ENCODE assay signal across 1 cellular context in the genomic region with DNA sequence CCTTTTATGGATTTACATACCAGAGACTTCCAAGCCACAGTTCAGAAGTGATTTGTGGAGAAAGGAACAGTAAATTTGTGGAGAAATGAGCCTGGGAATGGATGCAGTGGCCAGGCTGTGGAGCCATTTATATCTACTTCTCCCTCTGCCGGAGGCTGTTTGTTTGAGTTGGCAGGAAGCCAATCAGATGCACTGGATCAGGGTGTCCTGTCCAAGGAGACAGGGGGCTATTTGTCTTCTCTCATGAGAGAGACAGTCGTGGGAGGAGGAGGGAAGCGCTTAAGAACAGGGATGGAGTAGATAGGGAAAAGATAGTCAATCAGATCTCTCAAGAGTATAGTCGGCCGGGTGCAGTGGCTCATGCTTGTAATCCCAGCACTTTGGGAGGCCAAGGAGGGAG.
TF ChIP-seq lines count a peak whose summit lies in the region.

No MANE protein-coding gene starts in this region.

TF ChIP-seq in K562, 482 proteins besides CTCF, POLR2A, EP300 and RAD21 (continued from another document and continues in another):
- peak in 2 of 3 experiments; percentile 43 to 73 for TF ChIP-seq YY1 (IDR thresholded peaks at IDR 0.05; ENCODE audit: borderline replicate concordance in 1 of 3, control insufficient read depth in 1 of 3, extremely low read depth in 1 of 3, insufficient read depth in 3 of 3, insufficient read length in 1 of 3, insufficient replicate concordance in 2 of 3, low read depth in 1 of 3, low read length in 2 of 3)
- no peak for TF ChIP-seq U2AF2 (optimal IDR thresholded peaks at IDR 0.05; ENCODE audit: low read depth, low read length)
- TF ChIP-seq ZNF311 (CRISPR knock-in tag; IDR thresholded peaks at IDR 0.05) = no peak
- TF ChIP-seq, protein P1, sequence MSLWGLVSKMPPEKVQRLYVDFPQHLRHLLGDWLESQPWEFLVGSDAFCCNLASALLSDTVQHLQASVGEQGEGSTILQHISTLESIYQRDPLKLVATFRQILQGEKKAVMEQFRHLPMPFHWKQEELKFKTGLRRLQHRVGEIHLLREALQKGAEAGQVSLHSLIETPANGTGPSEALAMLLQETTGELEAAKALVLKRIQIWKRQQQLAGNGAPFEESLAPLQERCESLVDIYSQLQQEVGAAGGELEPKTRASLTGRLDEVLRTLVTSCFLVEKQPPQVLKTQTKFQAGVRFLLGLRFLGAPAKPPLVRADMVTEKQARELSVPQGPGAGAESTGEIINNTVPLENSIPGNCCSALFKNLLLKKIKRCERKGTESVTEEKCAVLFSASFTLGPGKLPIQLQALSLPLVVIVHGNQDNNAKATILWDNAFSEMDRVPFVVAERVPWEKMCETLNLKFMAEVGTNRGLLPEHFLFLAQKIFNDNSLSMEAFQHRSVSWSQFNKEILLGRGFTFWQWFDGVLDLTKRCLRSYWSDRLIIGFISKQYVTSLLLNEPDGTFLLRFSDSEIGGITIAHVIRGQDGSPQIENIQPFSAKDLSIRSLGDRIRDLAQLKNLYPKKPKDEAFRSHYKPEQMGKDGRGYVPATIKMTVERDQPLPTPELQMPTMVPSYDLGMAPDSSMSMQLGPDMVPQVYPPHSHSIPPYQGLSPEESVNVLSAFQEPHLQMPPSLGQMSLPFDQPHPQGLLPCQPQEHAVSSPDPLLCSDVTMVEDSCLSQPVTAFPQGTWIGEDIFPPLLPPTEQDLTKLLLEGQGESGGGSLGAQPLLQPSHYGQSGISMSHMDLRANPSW (CRISPR knock-in tag; IDR thresholded peaks at IDR 0.05) = no peak
- TF ChIP-seq BHLHE40 (IDR thresholded peaks at IDR 0.05; ENCODE audit: low read length) = peak; percentile 49; the same call in 1 of the 2 replicates
- TF ChIP-seq HDAC1 (IDR thresholded peaks at IDR 0.05) = peak; percentile 55 to 95; a peak in 3 of 4 replicates
- TF ChIP-seq STAT5B (CRISPR knock-in tag; IDR thresholded peaks at IDR 0.05) = no peak
- TF ChIP-seq MTA2 (IDR thresholded peaks at IDR 0.05; ENCODE audit: low read depth) = peak; percentile 76
- TF ChIP-seq, protein P2, sequence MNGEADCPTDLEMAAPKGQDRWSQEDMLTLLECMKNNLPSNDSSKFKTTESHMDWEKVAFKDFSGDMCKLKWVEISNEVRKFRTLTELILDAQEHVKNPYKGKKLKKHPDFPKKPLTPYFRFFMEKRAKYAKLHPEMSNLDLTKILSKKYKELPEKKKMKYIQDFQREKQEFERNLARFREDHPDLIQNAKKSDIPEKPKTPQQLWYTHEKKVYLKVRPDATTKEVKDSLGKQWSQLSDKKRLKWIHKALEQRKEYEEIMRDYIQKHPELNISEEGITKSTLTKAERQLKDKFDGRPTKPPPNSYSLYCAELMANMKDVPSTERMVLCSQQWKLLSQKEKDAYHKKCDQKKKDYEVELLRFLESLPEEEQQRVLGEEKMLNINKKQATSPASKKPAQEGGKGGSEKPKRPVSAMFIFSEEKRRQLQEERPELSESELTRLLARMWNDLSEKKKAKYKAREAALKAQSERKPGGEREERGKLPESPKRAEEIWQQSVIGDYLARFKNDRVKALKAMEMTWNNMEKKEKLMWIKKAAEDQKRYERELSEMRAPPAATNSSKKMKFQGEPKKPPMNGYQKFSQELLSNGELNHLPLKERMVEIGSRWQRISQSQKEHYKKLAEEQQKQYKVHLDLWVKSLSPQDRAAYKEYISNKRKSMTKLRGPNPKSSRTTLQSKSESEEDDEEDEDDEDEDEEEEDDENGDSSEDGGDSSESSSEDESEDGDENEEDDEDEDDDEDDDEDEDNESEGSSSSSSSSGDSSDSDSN (IDR thresholded peaks at IDR 0.05; ENCODE audit: borderline replicate concordance in 1 of 2, low read depth in 2 of 2, low read length in 2 of 2) = 0 out of 4 replicates have a peak, but pooled peaks of 1 of the 2 experiments have one; percentile 12
- no peak for TF ChIP-seq HIVEP1 (CRISPR knock-in tag; IDR thresholded peaks at IDR 0.05)
- TF ChIP-seq PHF8 (IDR thresholded peaks at IDR 0.05; ENCODE audit: borderline replicate concordance, low read length) = no peak
- peak; percentile 85 for TF ChIP-seq KLF16 (IDR thresholded peaks at IDR 0.05)
- TF ChIP-seq CBFA2T2 (conservative IDR thresholded peaks at IDR 0.05) = peak; percentile 86
- TF ChIP-seq, protein P3, sequence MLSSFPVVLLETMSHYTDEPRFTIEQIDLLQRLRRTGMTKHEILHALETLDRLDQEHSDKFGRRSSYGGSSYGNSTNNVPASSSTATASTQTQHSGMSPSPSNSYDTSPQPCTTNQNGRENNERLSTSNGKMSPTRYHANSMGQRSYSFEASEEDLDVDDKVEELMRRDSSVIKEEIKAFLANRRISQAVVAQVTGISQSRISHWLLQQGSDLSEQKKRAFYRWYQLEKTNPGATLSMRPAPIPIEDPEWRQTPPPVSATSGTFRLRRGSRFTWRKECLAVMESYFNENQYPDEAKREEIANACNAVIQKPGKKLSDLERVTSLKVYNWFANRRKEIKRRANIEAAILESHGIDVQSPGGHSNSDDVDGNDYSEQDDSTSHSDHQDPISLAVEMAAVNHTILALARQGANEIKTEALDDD (IDR thresholded peaks at IDR 0.05) = peak; percentile 50; the same call in 1 of the 2 replicates
- TF ChIP-seq PRPF4 (IDR thresholded peaks at IDR 0.05; ENCODE audit: insufficient read depth, low read depth, low read length, poor library complexity, severe bottlenecking) = no peak
- no peak for TF ChIP-seq CBX2 (IDR thresholded peaks at IDR 0.05; ENCODE audit: insufficient read depth, low read length, poor library complexity, severe bottlenecking)
- TF ChIP-seq SMAD4 (CRISPR knock-in tag; conservative IDR thresholded peaks at IDR 0.05) = peak; percentile 88
- TF ChIP-seq, protein P4, sequence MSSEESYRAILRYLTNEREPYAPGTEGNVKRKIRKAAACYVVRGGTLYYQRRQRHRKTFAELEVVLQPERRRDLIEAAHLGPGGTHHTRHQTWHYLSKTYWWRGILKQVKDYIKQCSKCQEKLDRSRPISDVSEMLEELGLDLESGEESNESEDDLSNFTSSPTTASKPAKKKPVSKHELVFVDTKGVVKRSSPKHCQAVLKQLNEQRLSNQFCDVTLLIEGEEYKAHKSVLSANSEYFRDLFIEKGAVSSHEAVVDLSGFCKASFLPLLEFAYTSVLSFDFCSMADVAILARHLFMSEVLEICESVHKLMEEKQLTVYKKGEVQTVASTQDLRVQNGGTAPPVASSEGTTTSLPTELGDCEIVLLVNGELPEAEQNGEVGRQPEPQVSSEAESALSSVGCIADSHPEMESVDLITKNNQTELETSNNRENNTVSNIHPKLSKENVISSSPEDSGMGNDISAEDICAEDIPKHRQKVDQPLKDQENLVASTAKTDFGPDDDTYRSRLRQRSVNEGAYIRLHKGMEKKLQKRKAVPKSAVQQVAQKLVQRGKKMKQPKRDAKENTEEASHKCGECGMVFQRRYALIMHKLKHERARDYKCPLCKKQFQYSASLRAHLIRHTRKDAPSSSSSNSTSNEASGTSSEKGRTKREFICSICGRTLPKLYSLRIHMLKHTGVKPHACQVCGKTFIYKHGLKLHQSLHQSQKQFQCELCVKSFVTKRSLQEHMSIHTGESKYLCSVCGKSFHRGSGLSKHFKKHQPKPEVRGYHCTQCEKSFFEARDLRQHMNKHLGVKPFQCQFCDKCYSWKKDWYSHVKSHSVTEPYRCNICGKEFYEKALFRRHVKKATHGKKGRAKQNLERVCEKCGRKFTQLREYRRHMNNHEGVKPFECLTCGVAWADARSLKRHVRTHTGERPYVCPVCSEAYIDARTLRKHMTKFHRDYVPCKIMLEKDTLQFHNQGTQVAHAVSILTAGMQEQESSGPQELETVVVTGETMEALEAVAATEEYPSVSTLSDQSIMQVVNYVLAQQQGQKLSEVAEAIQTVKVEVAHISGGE (CRISPR knock-in tag; IDR thresholded peaks at IDR 0.05) = no peak
- peak; percentile 91 for TF ChIP-seq RNF2 (IDR thresholded peaks at IDR 0.05)
- TF ChIP-seq, protein P5, sequence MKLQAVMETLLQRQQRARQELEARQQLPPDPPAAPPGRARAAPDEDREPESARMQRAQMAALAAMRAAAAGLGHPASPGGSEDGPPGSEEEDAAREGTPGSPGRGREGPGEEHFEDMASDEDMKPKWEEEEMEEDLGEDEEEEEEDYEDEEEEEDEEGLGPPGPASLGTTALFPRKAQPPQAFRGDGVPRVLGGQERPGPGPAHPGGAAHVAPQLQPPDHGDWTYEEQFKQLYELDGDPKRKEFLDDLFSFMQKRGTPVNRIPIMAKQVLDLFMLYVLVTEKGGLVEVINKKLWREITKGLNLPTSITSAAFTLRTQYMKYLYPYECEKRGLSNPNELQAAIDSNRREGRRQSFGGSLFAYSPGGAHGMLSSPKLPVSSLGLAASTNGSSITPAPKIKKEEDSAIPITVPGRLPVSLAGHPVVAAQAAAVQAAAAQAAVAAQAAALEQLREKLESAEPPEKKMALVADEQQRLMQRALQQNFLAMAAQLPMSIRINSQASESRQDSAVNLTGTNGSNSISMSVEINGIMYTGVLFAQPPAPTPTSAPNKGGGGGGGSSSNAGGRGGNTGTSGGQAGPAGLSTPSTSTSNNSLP (IDR thresholded peaks at IDR 0.05; ENCODE audit: borderline replicate concordance, low read depth, low read length) = no peak
- no peak for TF ChIP-seq ZNF23 (CRISPR knock-in tag; IDR thresholded peaks at IDR 0.05)
- peak; percentile 68 for TF ChIP-seq ATF7 (IDR thresholded peaks at IDR 0.05)
- peak; percentile 59 to 87 for TF ChIP-seq MAZ (CRISPR knock-in tag; conservative IDR thresholded peaks at IDR 0.05 in 1 of 2, IDR thresholded peaks at IDR 0.05 in 1 of 2)
- TF ChIP-seq MTA1 (IDR thresholded peaks at IDR 0.05; ENCODE audit: borderline replicate concordance) = peak; percentile 91
- TF ChIP-seq, protein P6, sequence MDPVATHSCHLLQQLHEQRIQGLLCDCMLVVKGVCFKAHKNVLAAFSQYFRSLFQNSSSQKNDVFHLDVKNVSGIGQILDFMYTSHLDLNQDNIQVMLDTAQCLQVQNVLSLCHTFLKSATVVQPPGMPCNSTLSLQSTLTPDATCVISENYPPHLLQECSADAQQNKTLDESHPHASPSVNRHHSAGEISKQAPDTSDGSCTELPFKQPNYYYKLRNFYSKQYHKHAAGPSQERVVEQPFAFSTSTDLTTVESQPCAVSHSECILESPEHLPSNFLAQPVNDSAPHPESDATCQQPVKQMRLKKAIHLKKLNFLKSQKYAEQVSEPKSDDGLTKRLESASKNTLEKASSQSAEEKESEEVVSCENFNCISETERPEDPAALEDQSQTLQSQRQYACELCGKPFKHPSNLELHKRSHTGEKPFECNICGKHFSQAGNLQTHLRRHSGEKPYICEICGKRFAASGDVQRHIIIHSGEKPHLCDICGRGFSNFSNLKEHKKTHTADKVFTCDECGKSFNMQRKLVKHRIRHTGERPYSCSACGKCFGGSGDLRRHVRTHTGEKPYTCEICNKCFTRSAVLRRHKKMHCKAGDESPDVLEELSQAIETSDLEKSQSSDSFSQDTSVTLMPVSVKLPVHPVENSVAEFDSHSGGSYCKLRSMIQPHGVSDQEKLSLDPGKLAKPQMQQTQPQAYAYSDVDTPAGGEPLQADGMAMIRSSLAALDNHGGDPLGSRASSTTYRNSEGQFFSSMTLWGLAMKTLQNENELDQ (CRISPR knock-in tag; IDR thresholded peaks at IDR 0.05; ENCODE audit: borderline replicate concordance) = no peak
- peak; percentile 96 for TF ChIP-seq NFIX (CRISPR knock-in tag; IDR thresholded peaks at IDR 0.05; ENCODE audit: low read depth)
- TF ChIP-seq SOX6 (IDR thresholded peaks at IDR 0.05) = peak; percentile 93
- TF ChIP-seq ESRRB (CRISPR knock-in tag; IDR thresholded peaks at IDR 0.05; ENCODE audit: borderline replicate concordance) = no peak
- TF ChIP-seq, protein P7, sequence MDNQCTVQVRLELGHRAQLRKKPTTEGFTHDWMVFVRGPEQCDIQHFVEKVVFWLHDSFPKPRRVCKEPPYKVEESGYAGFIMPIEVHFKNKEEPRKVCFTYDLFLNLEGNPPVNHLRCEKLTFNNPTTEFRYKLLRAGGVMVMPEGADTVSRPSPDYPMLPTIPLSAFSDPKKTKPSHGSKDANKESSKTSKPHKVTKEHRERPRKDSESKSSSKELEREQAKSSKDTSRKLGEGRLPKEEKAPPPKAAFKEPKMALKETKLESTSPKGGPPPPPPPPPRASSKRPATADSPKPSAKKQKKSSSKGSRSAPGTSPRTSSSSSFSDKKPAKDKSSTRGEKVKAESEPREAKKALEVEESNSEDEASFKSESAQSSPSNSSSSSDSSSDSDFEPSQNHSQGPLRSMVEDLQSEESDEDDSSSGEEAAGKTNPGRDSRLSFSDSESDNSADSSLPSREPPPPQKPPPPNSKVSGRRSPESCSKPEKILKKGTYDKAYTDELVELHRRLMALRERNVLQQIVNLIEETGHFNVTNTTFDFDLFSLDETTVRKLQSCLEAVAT (IDR thresholded peaks at IDR 0.05) = peak in 1 of 2 experiments; percentile 42; a peak in 1 of 4 replicates
- TF ChIP-seq TARDBP (IDR thresholded peaks at IDR 0.05) = peak; percentile 39; the same call in 1 of the 2 replicates
- peak; percentile 89 for TF ChIP-seq ZEB2 (IDR thresholded peaks at IDR 0.05)
- TF ChIP-seq TRIM24 (IDR thresholded peaks at IDR 0.05) = peak; percentile 84 to 88
- peak; percentile 99 for TF ChIP-seq CTBP1 (IDR thresholded peaks at IDR 0.05; ENCODE audit: borderline replicate concordance)
- peak; percentile 75 for TF ChIP-seq JUND (IDR thresholded peaks at IDR 0.05; ENCODE audit: borderline replicate concordance, low read depth, low read length)
- peak; percentile 60; the same call in 2 of the 3 replicates for TF ChIP-seq JUND (tag; IDR thresholded peaks at IDR 0.05; ENCODE audit: borderline replicate concordance, low read depth, low read length)
- peak; percentile 87 for TF ChIP-seq ESRRA (IDR thresholded peaks at IDR 0.05; ENCODE audit: borderline replicate concordance, low read depth)
- peak; percentile 91 for TF ChIP-seq MTA3 (IDR thresholded peaks at IDR 0.05; ENCODE audit: borderline replicate concordance)
- TF ChIP-seq SPI1 (IDR thresholded peaks at IDR 0.05; ENCODE audit: borderline replicate concordance, low read depth, low read length) = peak; percentile 41; the same call in 1 of the 2 replicates
- TF ChIP-seq KDM1A (IDR thresholded peaks at IDR 0.05) = peak; percentile 91 to 96
- 0 out of 2 replicates have a peak, but pooled peaks have one; percentile 23 for TF ChIP-seq PYGO2 (tag; IDR thresholded peaks at IDR 0.05)
- TF ChIP-seq HMG20A (CRISPR knock-in tag; conservative IDR thresholded peaks at IDR 0.05) = no peak
- peak; percentile 62 to 98; a peak in 3 of 4 replicates for TF ChIP-seq RCOR1 (IDR thresholded peaks at IDR 0.05; ENCODE audit: borderline replicate concordance in 1 of 2, low read depth in 2 of 2, low read length in 2 of 2)
- TF ChIP-seq, protein P8, sequence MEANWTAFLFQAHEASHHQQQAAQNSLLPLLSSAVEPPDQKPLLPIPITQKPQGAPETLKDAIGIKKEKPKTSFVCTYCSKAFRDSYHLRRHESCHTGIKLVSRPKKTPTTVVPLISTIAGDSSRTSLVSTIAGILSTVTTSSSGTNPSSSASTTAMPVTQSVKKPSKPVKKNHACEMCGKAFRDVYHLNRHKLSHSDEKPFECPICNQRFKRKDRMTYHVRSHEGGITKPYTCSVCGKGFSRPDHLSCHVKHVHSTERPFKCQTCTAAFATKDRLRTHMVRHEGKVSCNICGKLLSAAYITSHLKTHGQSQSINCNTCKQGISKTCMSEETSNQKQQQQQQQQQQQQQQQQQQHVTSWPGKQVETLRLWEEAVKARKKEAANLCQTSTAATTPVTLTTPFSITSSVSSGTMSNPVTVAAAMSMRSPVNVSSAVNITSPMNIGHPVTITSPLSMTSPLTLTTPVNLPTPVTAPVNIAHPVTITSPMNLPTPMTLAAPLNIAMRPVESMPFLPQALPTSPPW (CRISPR knock-in tag; IDR thresholded peaks at IDR 0.05) = peak; percentile 68; the same call in 1 of the 2 replicates
- TF ChIP-seq PRMT5 (CRISPR knock-in tag; IDR thresholded peaks at IDR 0.05) = no peak
